ENCODE assay signal across 32 cellular contexts in the genomic region with DNA sequence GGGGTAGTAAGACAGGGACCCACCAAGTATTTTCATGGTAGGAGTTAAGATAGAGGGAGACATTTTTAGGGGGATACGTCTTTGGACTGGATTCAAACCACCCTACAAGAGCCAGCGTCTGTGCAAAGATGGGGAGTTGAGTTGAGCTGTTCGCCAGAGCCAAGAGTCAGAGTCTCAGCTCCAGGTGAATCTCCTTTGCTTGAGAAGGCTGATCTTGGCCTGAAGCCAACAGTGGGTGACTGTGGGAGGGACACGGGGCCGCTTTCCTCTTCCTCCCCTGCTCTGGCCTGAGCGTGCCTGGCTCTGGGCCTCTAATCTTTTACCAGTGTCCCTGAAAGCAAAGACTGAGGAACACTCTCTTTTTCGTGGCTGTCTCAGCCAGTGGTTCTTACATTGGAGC. TPM values are rescaled to one million over a fixed set of nuclear protein-coding genes. Genes with fewer than 3 reads are reported as not detected.
A peak's percentile ranks its signal among the peaks of the same experiment; 100 is the strongest.
DNase-seq lines count a peak whose midpoint lies in the region; ATAC-seq, FAIRE-seq and TF ChIP-seq lines count a peak whose summit lies in the region.
"Had no signal": no experiment of that assay in that cellular context is flagged by ENCODE, and none has a peak within 500 bp of the region (broad histone marks: within the 10 kb centered on the region; RNA-seq: fewer than 3 reads in every experiment).

No MANE protein-coding gene starts in this region.

- no peak for ATAC-seq in K562
- ATAC-seq in GM23338: no peak
- ATAC-seq in HG02840 (IDR thresholded peaks at IDR 0.05; ENCODE audit: low FRiP score, unreplicated experiment): no peak
- ATAC-seq: GM12878 had no signal

- POLR2A ChIA-PET in K562 (lab: Yijun Ruan, JAX): no interaction called here

- H3K4me3 ChIP-seq in K562 (no peak overlapping the region), spleen (no peak overlapping the region), lower leg skin (ENCODE audit: low read depth, poor library complexity, severe bottlenecking) (no peak overlapping the region), GM23338 (no peak overlapping the region)
- H3K4me3 ChIP-seq: BLaER1, GM12878 had no signal

- no peak for TF ChIP-seq POLR2A in K562 (conservative IDR thresholded peaks at IDR 0.05)
- TF ChIP-seq POLR2A in spleen (IDR thresholded peaks at IDR 0.05): no peak
- TF ChIP-seq POLR2A in lower leg skin (IDR thresholded peaks at IDR 0.05): no peak

- peaks cover 7% of the 10 kb centered on the region for H3K9me3 Mint-ChIP-seq in GM23338
- H3K9me3 Mint-ChIP-seq: CD8-positive, alpha-beta memory T cell had no signal

- H3K9ac ChIP-seq in K562 (ENCODE audit: insufficient read depth in 1 of 2, low read depth in 2 of 2, low read length in 2 of 2): no peak overlapping the region
- H3K9ac ChIP-seq: BLaER1 had no signal

- peaks cover 17 to 45% of the 10 kb centered on the region in 2 experiments for H3K27me3 ChIP-seq in K562 (ENCODE audit: control insufficient read depth in 2 of 2, insufficient read depth in 2 of 2, low read length in 2 of 2)
- H3K27me3 ChIP-seq in spleen (replicated peaks in 1 of 7): peaks cover 0 to 54% (median 0%) of the 10 kb centered on the region in 7 donors
- no peaks in the 10 kb centered on the region for H3K27me3 ChIP-seq in GM23338 (ENCODE audit: insufficient read depth)
- H3K27me3 ChIP-seq: BLaER1 had no signal

- CTCF ChIA-PET in K562 (lab: Yijun Ruan, JAX; ENCODE audit: low intra/inter-chr PET ratio): no interaction called here

- no TSS peak for BruUV-seq in K562 (replicated peaks; lab: Mats Ljungman, UMichigan)

- no peaks in the 10 kb centered on the region for H3K9me2 ChIP-seq in GM23338 (ENCODE audit: insufficient read depth)

- no peaks in the 10 kb centered on the region for H3K36me3 ChIP-seq in K562 (ENCODE audit: control insufficient read depth, insufficient read depth, low read length)
- no peaks in the 10 kb centered on the region for H3K36me3 ChIP-seq in spleen
- no peaks in the 10 kb centered on the region for H3K36me3 ChIP-seq in GM23338 (ENCODE audit: insufficient read depth)
- H3K36me3 ChIP-seq: BE2C, BLaER1 had no signal

- H4K20me1 ChIP-seq in K562 (replicated peaks; ENCODE audit: control insufficient read depth, insufficient read depth, low read length) (0 out of 2 replicates have a peak, but pooled peaks cover 3% of the 10 kb centered on the region), GM23338 (replicated peaks; ENCODE audit: insufficient read depth) (no peaks in the 10 kb centered on the region)
- H4K20me1 ChIP-seq: BLaER1 had no signal

- H3F3A ChIP-seq in GM23338 (replicated peaks; ENCODE audit: low read depth): no peaks in the 10 kb centered on the region

- no peak for TF ChIP-seq RAD21 in K562 (CRISPR knock-in tag; conservative IDR thresholded peaks at IDR 0.05 in 1 of 2, IDR thresholded peaks at IDR 0.05 in 1 of 2)

- H3K9me1 ChIP-seq in K562 (ENCODE audit: control insufficient read depth, insufficient read depth, low read length): peaks cover 3% of the 10 kb centered on the region

- H2AFZ ChIP-seq in K562 (ENCODE audit: low read depth, low read length): no peak overlapping the region
- H2AFZ ChIP-seq in GM23338: no peak overlapping the region

- no peak for DNase-seq in K562 (ENCODE audit: extremely low read depth in 1 of 4, low spot score in 3 of 4)
- peak; percentile 65 for DNase-seq in posterior vena cava (ENCODE audit: low spot score)
- DNase-seq in spleen: peak; percentile 22
- no peak for DNase-seq in lower leg skin (ENCODE audit: low spot score in 2 of 2)
- DNase-seq in GM23338 (ENCODE audit: low spot score): no peak
- no peak for DNase-seq in activated CD4-positive, alpha-beta T cell treated with anti-CD3 and anti-CD28 coated beads, Interleukin-2, amount 50 U/mL, for 4 hours
- DNase-seq: 8988T; ACHN; BE2C; C1 segment of cervical spinal cord; CD4-positive, alpha-beta memory T cell; CD4-positive, CD25-positive, alpha-beta regulatory T cell; CD8-positive, alpha-beta memory T cell; COR-L47; DMS 273 treated with DMSO at 0.1 percent for 48 hours; DMS153; DMS53; DMS79; DND-41; EL; GDM1 had no signal

- no peaks in the 10 kb centered on the region for H3K4me1 Mint-ChIP-seq in GM23338
- H3K4me1 Mint-ChIP-seq: CD14-positive monocyte; CD4-positive, CD25-positive, alpha-beta regulatory T cell; CD8-positive, alpha-beta memory T cell had no signal

- no peak overlapping the region for H3K27ac ChIP-seq in K562 (ENCODE audit: extremely low read depth, low read depth, low read length)
- H3K27ac ChIP-seq in spleen: no peak overlapping the region
- no peak overlapping the region for H3K27ac ChIP-seq in GM23338 (ENCODE audit: low read depth)
- H3K27ac ChIP-seq: BLaER1 had no signal

- no peaks in the 10 kb centered on the region for H3K36me3 Mint-ChIP-seq in GM23338 (ENCODE audit: low read depth)
- H3K36me3 Mint-ChIP-seq: CD14-positive monocyte; CD4-positive, alpha-beta memory T cell; CD4-positive, CD25-positive, alpha-beta regulatory T cell had no signal

- WGBS in K562 (ENCODE audit: insufficient coverage, low coverage, missing lambda C conversion rate): under 1% methylated on average over 7 of the region's 7 CpGs
- WGBS in spleen, 5 donors: 72 to 84% (median 79%) methylated on average over 7 of the region's 7 CpGs
- 75 to 82% methylated on average over 7 of the region's 7 CpGs for WGBS in lower leg skin, 2 donors

- H3K9me3 ChIP-seq in K562 (replicated peaks; ENCODE audit: control insufficient read depth, insufficient read depth, low read depth, low read length) (no peaks in the 10 kb centered on the region), spleen (peaks cover 0 to 6% (median 2%) of the 10 kb centered on the region in 8 donors)
- H3K9me3 ChIP-seq: BE2C had no signal

- no peak overlapping the region for H3K4me3 Mint-ChIP-seq in GM23338
- H3K4me3 Mint-ChIP-seq: CD14-positive monocyte; CD4-positive, alpha-beta memory T cell; CD4-positive, CD25-positive, alpha-beta regulatory T cell; CD8-positive, alpha-beta memory T cell had no signal

- peaks cover 13% of the 10 kb centered on the region for H3K27me3 Mint-ChIP-seq in GM23338 (ENCODE audit: insufficient read depth, low read depth, poor library complexity)

- no peak for TF ChIP-seq EP300 in K562 (IDR thresholded peaks at IDR 0.05; ENCODE audit: low read length)

- H3K27ac Mint-ChIP-seq in GM23338: no peak overlapping the region
- H3K27ac Mint-ChIP-seq: CD4-positive, CD25-positive, alpha-beta regulatory T cell; CD8-positive, alpha-beta memory T cell had no signal

- H3K79me2 ChIP-seq in K562 (ENCODE audit: control insufficient read depth, insufficient read depth, low read length) (no peaks in the 10 kb centered on the region), GM23338 (replicated peaks; ENCODE audit: insufficient read depth) (no peaks in the 10 kb centered on the region)

- H3K4me2 ChIP-seq in K562 (ENCODE audit: insufficient read depth, low read length) (no peak overlapping the region), GM23338 (no peak overlapping the region)
- H3K4me2 ChIP-seq: BLaER1 had no signal

- TF ChIP-seq CTCF in K562 (IDR thresholded peaks at IDR 0.05 in 2 of 3, conservative IDR thresholded peaks at IDR 0.05 in 1 of 3; ENCODE audit: insufficient read depth in 2 of 3, low read depth in 1 of 3, low read length in 3 of 3): no peak
- TF ChIP-seq CTCF in spleen (IDR thresholded peaks at IDR 0.05 in 8 of 11, conservative IDR thresholded peaks at IDR 0.05 in 3 of 11): no peak
- TF ChIP-seq CTCF in lower leg skin (IDR thresholded peaks at IDR 0.05): no peak
- no peak for TF ChIP-seq CTCF in GM23338 (conservative IDR thresholded peaks at IDR 0.05; ENCODE audit: low read depth in 2 of 2)

- in situ Hi-C loops in K562 (cut with MboI): no loop called here

- intact Hi-C loops in K562 (cut with micrococcal nuclease) (no loop called here), posterior vena cava (cut with DNase I) (no loop called here), spleen (cut with DNase I; ENCODE audit: low total_unique reads) (no loop called here), lower leg skin (cut with DNase I; ENCODE audit: low total_unique reads) (no loop called here)

- H3K4me1 ChIP-seq in K562 (replicated peaks in 1 of 2; ENCODE audit: control insufficient read depth in 2 of 2, insufficient read depth in 2 of 2, low read length in 2 of 2) (peaks cover under 1 to 8% of the 10 kb centered on the region in 2 experiments; a peak in 2 of 5 replicates), spleen (no peaks in the 10 kb centered on the region), GM23338 (ENCODE audit: insufficient read depth) (no peaks in the 10 kb centered on the region)
- H3K4me1 ChIP-seq: BE2C had no signal

- FAIRE-seq in K562 (lab: Jason Lieb, UNC): no peak
- FAIRE-seq: A204.1, GM12878, GM12892, GM19239 had no signal

RNA-seq across cellular contexts. Expression of a gene that starts 5.4 kb away (rescaled TPM):
- not detected in 2 replicates for total RNA-seq in K562 (2011; cell fraction: chromatin; rRNA removed; ENCODE audit: low replicate concordance)
- total RNA-seq in K562 (2011; cell fraction: nucleolus; rRNA removed): not detected in 2 replicates
- not detected in 2 replicates for total RNA-seq in K562 (2011; cell fraction: nucleoplasm; rRNA removed)
- total RNA-seq in K562 (2014; rRNA removed): not detected in 2 replicates
- total RNA-seq in K562 (2014; rRNA removed; fragmentation: Illumina TruSeq; extraction: Trizol): not detected in 2 replicates
- total RNA-seq in K562 (2015; rRNA removed; fragmentation: Illumina TruSeq; extraction: Trizol): not detected in 2 replicates
- total RNA-seq in K562 (2021): not detected in 2 replicates
- polyA plus RNA-seq in K562 (2011; rRNA removed): not detected in 2 replicates
- not detected in 2 replicates for polyA plus RNA-seq in K562 (2011; cell fraction: cytosol; rRNA removed)
- not detected in 2 replicates for polyA plus RNA-seq in K562 (2011; cell fraction: nucleus; rRNA removed)
- polyA plus RNA-seq in K562 (2012): not detected in 2 replicates
- polyA plus RNA-seq in K562 (2014; fragmentation: Illumina TruSeq; extraction: Trizol): not detected in 2 replicates
- not detected for polyA plus RNA-seq in K562 (2014; fragmentation: Nextera tagmentation; extraction: Ambion mirVana)
- polyA plus RNA-seq in K562 (2014; rRNA removed): not detected in 2 replicates
- not detected in 2 replicates for polyA minus RNA-seq in K562 (2011; rRNA and poly(A)+ RNA removed)
- polyA minus RNA-seq in K562 (2011; cell fraction: cytosol; rRNA and poly(A)+ RNA removed): not detected in 2 replicates
- polyA minus RNA-seq in K562 (2011; cell fraction: nucleus; rRNA and poly(A)+ RNA removed): not detected in 2 replicates
- total RNA-seq in posterior vena cava: not detected
- not detected for total RNA-seq in spleen
- polyA plus RNA-seq in spleen: not detected
- total RNA-seq in lower leg skin: not detected
- 2.5 and 4.2 TPM in 2 replicates for total RNA-seq in GM23338 (2014; rRNA removed; shearing (Covaris generic))
- 0.44 and 0.57 TPM in 2 replicates for polyA plus RNA-seq in GM23338 (2016; fragmentation: Nextera tagmentation; extraction: Ambion mirVana)
- total RNA-seq: A673; CD4-positive, alpha-beta memory T cell; CD4-positive, CD25-positive, alpha-beta regulatory T cell; CD8-positive, alpha-beta memory T cell; Daoy; G401; GM12878 had no signal
- polyA plus RNA-seq: AG04450; CD14-positive monocyte; CD4-positive, alpha-beta memory T cell; CD4-positive, CD25-positive, alpha-beta regulatory T cell; CD8-positive, alpha-beta memory T cell; GM12878 had no signal

RNA-seq across cellular contexts. Expression of a gene that starts 25.6 kb away (rescaled TPM):
- 14.7 and 18.8 TPM in 2 replicates for total RNA-seq in K562 (2011; cell fraction: chromatin; rRNA removed; ENCODE audit: low replicate concordance)
- 5.8 and 9.1 TPM in 2 replicates for total RNA-seq in K562 (2011; cell fraction: nucleolus; rRNA removed)
- total RNA-seq in K562 (2011; cell fraction: nucleoplasm; rRNA removed): 15.0 and 29.3 TPM in 2 replicates
- 7.0 and 7.4 TPM in 2 replicates for total RNA-seq in K562 (2014; rRNA removed)
- 13.4 and 14.6 TPM in 2 replicates for total RNA-seq in K562 (2014; rRNA removed; fragmentation: Illumina TruSeq; extraction: Trizol)
- 11.2 and 11.9 TPM in 2 replicates for total RNA-seq in K562 (2015; rRNA removed; fragmentation: Illumina TruSeq; extraction: Trizol)
- 8.6 and 8.7 TPM in 2 replicates for total RNA-seq in K562 (2021)
- 12.0 and 12.1 TPM in 2 replicates for polyA plus RNA-seq in K562 (2011; rRNA removed)
- 5.2 and 5.7 TPM in 2 replicates for polyA plus RNA-seq in K562 (2011; cell fraction: cytosol; rRNA removed)
- 15.0 and 15.1 TPM in 2 replicates for polyA plus RNA-seq in K562 (2011; cell fraction: nucleus; rRNA removed)
- 6.7 and 7.6 TPM in 2 replicates for polyA plus RNA-seq in K562 (2012)
- 12.3 and 12.5 TPM in 2 replicates for polyA plus RNA-seq in K562 (2014; fragmentation: Illumina TruSeq; extraction: Trizol)
- 1 to 10 TPM; 4.7 to 7.2 TPM for polyA plus RNA-seq in K562 (2014; fragmentation: Nextera tagmentation; extraction: Ambion mirVana)
- polyA plus RNA-seq in K562 (2014; rRNA removed): 10.9 and 13.2 TPM in 2 replicates
- 9.5 and 12.9 TPM in 2 replicates for polyA minus RNA-seq in K562 (2011; rRNA and poly(A)+ RNA removed)
- 2.3 and 3.9 TPM in 2 replicates for polyA minus RNA-seq in K562 (2011; cell fraction: cytosol; rRNA and poly(A)+ RNA removed)
- 4.8 and 8.3 TPM in 2 replicates for polyA minus RNA-seq in K562 (2011; cell fraction: nucleus; rRNA and poly(A)+ RNA removed)
- 10 to 100 TPM in 1 of 2 donors, 1 to 10 TPM in 1; 10.0 to 10.5 TPM for total RNA-seq in posterior vena cava
- 10 to 100 TPM in 3 of 7 donors, 1 to 10 TPM in 4; 6.3 to 12.4 (median 8.8) TPM for total RNA-seq in spleen
- 10 to 100 TPM in 2 of 3 donors, 1 to 10 TPM in 1; 9.9 to 11.8 (median 11.3) TPM for polyA plus RNA-seq in spleen
- 1 to 10 TPM; 3.6 to 8.1 (median 5.8) TPM for total RNA-seq in lower leg skin
- 8.8 TPM in 2 replicates for total RNA-seq in GM23338 (2014; rRNA removed; shearing (Covaris generic))
- 7.9 and 8.4 TPM in 2 replicates for polyA plus RNA-seq in GM23338 (2016; fragmentation: Nextera tagmentation; extraction: Ambion mirVana)

RNA-seq across cellular contexts. Expression of a gene that starts 52.7 kb away (rescaled TPM):
- total RNA-seq in K562 (2011; cell fraction: chromatin; rRNA removed; ENCODE audit: low replicate concordance): 7.6 and 11.0 TPM in 2 replicates
- 4.1 and 4.3 TPM in 2 replicates for total RNA-seq in K562 (2011; cell fraction: nucleolus; rRNA removed)
- total RNA-seq in K562 (2011; cell fraction: nucleoplasm; rRNA removed): 5.9 and 9.8 TPM in 2 replicates
- total RNA-seq in K562 (2014; rRNA removed) (1.1 and 1.8 TPM in 2 replicates), K562 (2014; rRNA removed; fragmentation: Illumina TruSeq; extraction: Trizol) (2.6 and 3.2 TPM in 2 replicates), K562 (2015; rRNA removed; fragmentation: Illumina TruSeq; extraction: Trizol) (1.5 and 2.3 TPM in 2 replicates), K562 (2021) (1.6 and 2.0 TPM in 2 replicates), posterior vena cava (1 to 10 TPM; 3.6 to 4.2 TPM), spleen (1 to 10 TPM; 5.4 to 9.5 (median 7.0) TPM), lower leg skin (1 to 10 TPM in 3 of 4 donors, under 1 TPM in 1; 0.84 to 4.2 (median 2.5) TPM)
- polyA plus RNA-seq in K562 (2011; rRNA removed) (1.3 and 1.7 TPM in 2 replicates), K562 (2014; fragmentation: Illumina TruSeq; extraction: Trizol) (1.2 and 2.4 TPM in 2 replicates), K562 (2014; fragmentation: Nextera tagmentation; extraction: Ambion mirVana) (1 to 10 TPM; 1.8 to 2.8 TPM), K562 (2014; rRNA removed) (0.58 and 1.2 TPM in 2 replicates), spleen (1 to 10 TPM; 1.9 to 3.5 (median 2.4) TPM), GM23338 (2016; fragmentation: Nextera tagmentation; extraction: Ambion mirVana) (1.0 and 1.4 TPM in 2 replicates)
- 0.21 and 0.47 TPM in 2 replicates for polyA plus RNA-seq in K562 (2011; cell fraction: cytosol; rRNA removed)
- 2.5 and 4.8 TPM in 2 replicates for polyA plus RNA-seq in K562 (2011; cell fraction: nucleus; rRNA removed)
- polyA plus RNA-seq in K562 (2012): 0.89 and 1.6 TPM in 2 replicates
- polyA minus RNA-seq in K562 (2011; rRNA and poly(A)+ RNA removed): 3.0 and 5.2 TPM in 2 replicates
- 1.1 TPM in 1 of 2 replicates, not detected in the other for polyA minus RNA-seq in K562 (2011; cell fraction: cytosol; rRNA and poly(A)+ RNA removed)
- polyA minus RNA-seq in K562 (2011; cell fraction: nucleus; rRNA and poly(A)+ RNA removed): 3.0 and 4.3 TPM in 2 replicates
- 3.5 and 4.8 TPM in 2 replicates for total RNA-seq in GM23338 (2014; rRNA removed; shearing (Covaris generic))

Comparison
In these comparisons a context has a peak if more than half of its experiments do, and no peak if none do; other contexts are left out.
1. DNase-seq: peak in posterior vena cava (single experiment) and spleen (single experiment); none in K562 (0 of 4), lower leg skin (0 of 2), GM23338 (single experiment) and activated CD4-positive, alpha-beta T cell treated with anti-CD3 and anti-CD28 coated beads, Interleukin-2, amount 50 U/mL, for 4 hours (0 of 2).